Comparison of ENCODE assay signal across 10 cellular contexts in the genomic region with DNA sequence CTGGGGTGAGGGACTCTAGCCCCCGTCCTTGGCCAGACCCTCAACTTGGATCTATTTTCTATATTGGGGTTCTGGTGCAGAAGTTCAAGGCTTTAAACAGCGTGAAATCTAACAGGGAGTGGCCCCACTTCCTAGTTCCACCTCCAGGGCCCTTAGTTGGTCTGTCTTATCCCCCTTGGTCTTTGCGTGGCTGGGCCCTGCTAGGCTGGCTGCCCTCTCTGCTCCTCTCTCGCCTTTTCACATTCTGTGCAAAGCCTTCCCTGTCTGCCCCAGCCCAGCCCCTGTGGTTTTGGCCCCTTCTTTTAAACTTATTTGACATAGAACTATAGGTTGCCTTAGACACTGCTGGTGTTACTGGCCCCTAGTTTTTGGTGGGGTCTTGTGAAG. TPM values are rescaled to one million over a fixed set of nuclear protein-coding genes. Genes with fewer than 3 reads are reported as not detected.
A peak's percentile ranks its signal among the peaks of the same experiment; 100 is the strongest.
DNase-seq lines count a peak whose midpoint lies in the region; ATAC-seq and TF ChIP-seq lines count a peak whose summit lies in the region.
"Had no signal": no experiment of that assay in that cellular context is flagged by ENCODE, and none has a peak within 500 bp of the region (broad histone marks: within the 10 kb centered on the region; RNA-seq: fewer than 3 reads in every experiment).

No MANE protein-coding gene starts in this region.

- H3K27me3 Mint-ChIP-seq in activated CD8-positive, alpha-beta T cell treated with anti-CD3 and anti-CD28 coated beads, Interleukin-2, amount 10 ng/mL, durations not matched to agents 7 days and 5 days (ENCODE audit: low read depth), result no peaks in the 10 kb centered on the region
- H3K27me3 Mint-ChIP-seq: natural killer cell treated with Interleukin-12 subunit alpha and Interleukin-12 subunit beta and Interleukin-15 and Interleukin-18, amount 100 ng/mL, for 72 hours had no signal

- no peaks in the 10 kb centered on the region for H3K27me3 ChIP-seq in left ventricle myocardium inferior (ENCODE audit: low read depth)
- H3K27me3 ChIP-seq in mesenchymal stem cell (ENCODE audit: control insufficient read depth in 1 of 2, insufficient read depth in 1 of 2, low read length in 2 of 2), result no peaks in the 10 kb centered on the region
- H3K27me3 ChIP-seq in uterus, result no peaks in the 10 kb centered on the region

- no peak for TF ChIP-seq CTCF in left ventricle myocardium inferior (IDR thresholded peaks at IDR 0.05; ENCODE audit: borderline replicate concordance)
- TF ChIP-seq CTCF in uterus (IDR thresholded peaks at IDR 0.05), result no peak

- H2BK12ac ChIP-seq in mesenchymal stem cell (ENCODE audit: low read length in 2 of 2), result no peak overlapping the region

- no peak overlapping the region for H2AFZ ChIP-seq in mesenchymal stem cell (ENCODE audit: low read depth, low read length)

- peaks cover 33% of the 10 kb centered on the region for H3K36me3 Mint-ChIP-seq in activated CD8-positive, alpha-beta T cell treated with anti-CD3 and anti-CD28 coated beads, Interleukin-2, amount 10 ng/mL, durations not matched to agents 7 days and 5 days (ENCODE audit: low read depth)
- H3K36me3 Mint-ChIP-seq: natural killer cell treated with Interleukin-12 subunit alpha and Interleukin-12 subunit beta and Interleukin-15 and Interleukin-18, amount 100 ng/mL, for 72 hours had no signal

- H3K4me1 ChIP-seq in left ventricle myocardium inferior, result peaks cover 53% of the 10 kb centered on the region
- H3K4me1 ChIP-seq in mesenchymal stem cell (ENCODE audit: control insufficient read depth, insufficient read depth, low read depth, low read length), result peaks cover 11% of the 10 kb centered on the region
- peaks cover 0 to 10% of the 10 kb centered on the region in 2 donors for H3K4me1 ChIP-seq in uterus

- TF ChIP-seq POLR2A in uterus (IDR thresholded peaks at IDR 0.05), result no peak

- H3K9me3 Mint-ChIP-seq in activated CD8-positive, alpha-beta T cell treated with anti-CD3 and anti-CD28 coated beads, Interleukin-2, amount 10 ng/mL, durations not matched to agents 7 days and 5 days (ENCODE audit: insufficient read depth), result no peaks in the 10 kb centered on the region
- H3K9me3 Mint-ChIP-seq: natural killer cell treated with Interleukin-12 subunit alpha and Interleukin-12 subunit beta and Interleukin-15 and Interleukin-18, amount 100 ng/mL, for 72 hours had no signal

- peak overlapping the region; percentile 60 for H2BK15ac ChIP-seq in mesenchymal stem cell (ENCODE audit: low read depth, poor library complexity, severe bottlenecking)

- H2BK120ac ChIP-seq in mesenchymal stem cell (ENCODE audit: low read depth, low read length), result no peak overlapping the region

- DNase-seq in left ventricle myocardium inferior (no peak), left cardiac atrium (no peak), mesenchymal stem cell (no peak), uterus (no peak), NCI-H2227 treated with DMSO at 0.1 percent for 48 hours (lab: John Stamatoyannopoulos, UW) (no peak)
- DNase-seq in activated CD8-positive, alpha-beta T cell treated with anti-CD3 and anti-CD28 coated beads, Interleukin-2, amount 10 ng/mL, durations not matched to agents 7 days and 5 days, result no peak
- no peak for DNase-seq in stimulated activated CD4-positive, alpha-beta T cell treated with anti-CD3 and anti-CD28 coated beads, Interleukin-2, amount 100 ng/mL, for 48 hours
- DNase-seq: NCI-H510A had no signal

- H3K27ac Mint-ChIP-seq in activated CD8-positive, alpha-beta T cell treated with anti-CD3 and anti-CD28 coated beads, Interleukin-2, amount 10 ng/mL, durations not matched to agents 7 days and 5 days, result peak overlapping the region; percentile 75

- H3K27ac ChIP-seq in left ventricle myocardium inferior (replicated peaks), result peak overlapping the region; percentile 85
- H3K27ac ChIP-seq in mesenchymal stem cell (ENCODE audit: low read length, poor library complexity, severe bottlenecking), result no peak overlapping the region
- H3K27ac ChIP-seq in uterus, result peak overlapping the region; percentile 29 to 81

- peaks cover 33% of the 10 kb centered on the region for H3K79me1 ChIP-seq in mesenchymal stem cell (replicated peaks; ENCODE audit: low read length, poor library complexity, severe bottlenecking)

- H4K91ac ChIP-seq in mesenchymal stem cell (ENCODE audit: low read length), result no peak overlapping the region

- H3K18ac ChIP-seq in mesenchymal stem cell (ENCODE audit: low read depth in 1 of 2, low read length in 2 of 2), result no peak overlapping the region

- no peak overlapping the region for H3K4me3 Mint-ChIP-seq in activated CD8-positive, alpha-beta T cell treated with anti-CD3 and anti-CD28 coated beads, Interleukin-2, amount 10 ng/mL, durations not matched to agents 7 days and 5 days
- H3K4me3 Mint-ChIP-seq: natural killer cell treated with Interleukin-12 subunit alpha and Interleukin-12 subunit beta and Interleukin-15 and Interleukin-18, amount 100 ng/mL, for 72 hours had no signal

- CTCF ChIA-PET in activated CD8-positive, alpha-beta T cell treated with anti-CD3 and anti-CD28 coated beads, Interleukin-2, amount 10 ng/mL, durations not matched to agents 7 days and 5 days (lab: Charles Lee), result interaction anchor here (0.7 to 8.3 kb wide), 17 partner anchors 9 to 423 kb away, joined by 3 to 94 read pairs (median 6); partner anchors contain the start of genes C15orf39 and MAN2C1

- H3K14ac ChIP-seq in mesenchymal stem cell (ENCODE audit: low read length in 2 of 2), result no peak overlapping the region

- ATAC-seq in left cardiac atrium (no peak), GM21528 (IDR thresholded peaks at IDR 0.05; ENCODE audit: low FRiP score, unreplicated experiment) (no peak)
- peak; percentile 27 for ATAC-seq in activated CD8-positive, alpha-beta T cell treated with anti-CD3 and anti-CD28 coated beads, Interleukin-2, amount 10 ng/mL, durations not matched to agents 7 days and 5 days

- H3K4ac ChIP-seq in mesenchymal stem cell (ENCODE audit: low read depth in 1 of 2, low read length in 2 of 2), result no peak overlapping the region

- H3K4me3 ChIP-seq in left ventricle myocardium inferior, result no peak overlapping the region
- no peak overlapping the region for H3K4me3 ChIP-seq in mesenchymal stem cell (ENCODE audit: insufficient read depth in 1 of 2, low read depth in 1 of 2, low read length in 2 of 2)
- H3K4me3 ChIP-seq in uterus, result no peak overlapping the region

- 77% methylated on average over 3 of the region's 4 CpGs for WGBS in mesenchymal stem cell

- H2BK5ac ChIP-seq in mesenchymal stem cell (ENCODE audit: low read depth, low read length, poor library complexity, severe bottlenecking), result no peak overlapping the region

- H3K36me3 ChIP-seq in left ventricle myocardium inferior (no peaks in the 10 kb centered on the region), mesenchymal stem cell (ENCODE audit: control insufficient read depth in 1 of 2, insufficient read depth in 2 of 2, low read depth in 1 of 2, low read length in 2 of 2) (peaks cover 4 to 28% of the 10 kb centered on the region in 2 experiments), uterus (no peaks in the 10 kb centered on the region)

- intact Hi-C loops in left ventricle myocardium inferior (cut with micrococcal nuclease), result no loop called here
- intact Hi-C loops in left cardiac atrium (cut with DNase I), result loop anchor here in 1 of 2 donors (1.0 kb wide), 1 partner anchor 175 kb away; no protein-coding TSS in a partner anchor
- intact Hi-C loops in uterus (cut with DNase I; ENCODE audit: low total_unique reads), result loop anchor here (2.0 kb wide), 1 partner anchor 176 kb away; no protein-coding TSS in a partner anchor

- H3K9me3 ChIP-seq in left ventricle myocardium inferior (replicated peaks) (no peaks in the 10 kb centered on the region), mesenchymal stem cell (ENCODE audit: control insufficient read depth, low read length) (no peaks in the 10 kb centered on the region), uterus (no peaks in the 10 kb centered on the region)

- H3K23ac ChIP-seq in mesenchymal stem cell (ENCODE audit: low read length in 2 of 2), result no peak overlapping the region

- peaks cover 50% of the 10 kb centered on the region for H3K4me1 Mint-ChIP-seq in activated CD8-positive, alpha-beta T cell treated with anti-CD3 and anti-CD28 coated beads, Interleukin-2, amount 10 ng/mL, durations not matched to agents 7 days and 5 days (ENCODE audit: low read depth)

- POLR2A ChIA-PET in activated CD8-positive, alpha-beta T cell treated with anti-CD3 and anti-CD28 coated beads, Interleukin-2, amount 10 ng/mL, durations not matched to agents 7 days and 5 days (lab: Charles Lee), result interaction anchor here (0.6 to 2.4 kb wide), 2 partner anchors 14 to 175 kb away, joined by 4 to 23 read pairs; no protein-coding TSS in a partner anchor

- no peak overlapping the region for H3K4me2 ChIP-seq in mesenchymal stem cell (ENCODE audit: low read length, poor library complexity, severe bottlenecking)

- peak overlapping the region; percentile 72 for H3K9ac ChIP-seq in mesenchymal stem cell (ENCODE audit: low read length)

- no peak overlapping the region for H2AK5ac ChIP-seq in mesenchymal stem cell (ENCODE audit: low read length, severe bottlenecking)

- H4K8ac ChIP-seq in mesenchymal stem cell (ENCODE audit: low read length), result no peak overlapping the region

RNA-seq across cellular contexts. Expression of gene PPCDC, which starts 5.6 kb away (rescaled TPM):
- total RNA-seq in left ventricle myocardium inferior, result 5.0 TPM
- total RNA-seq in left cardiac atrium, result 1 to 10 TPM; 5.9 to 6.8 TPM
- total RNA-seq in activated CD8-positive, alpha-beta T cell treated with anti-CD3 and anti-CD28 coated beads, Interleukin-2, amount 10 ng/mL, durations not matched to agents 7 days and 5 days, result 10 to 100 TPM; 27.3 to 29.1 TPM
- polyA plus RNA-seq in mesenchymal stem cell (2013, experiment 1 of 2), result 4.0 TPM
- polyA plus RNA-seq in mesenchymal stem cell (2013, experiment 2 of 2), result 4.6 TPM
- total RNA-seq in uterus, result 10 to 100 TPM in 2 of 4 donors, 1 to 10 TPM in 2; 1.2 to 22.8 (median 6.9) TPM

RNA-seq across cellular contexts. Expression of gene SCAMP5, which starts 33.6 kb away (rescaled TPM):
- total RNA-seq in left ventricle myocardium inferior, result 3.0 TPM
- 1 to 10 TPM; 4.5 to 5.7 TPM for total RNA-seq in left cardiac atrium
- total RNA-seq in activated CD8-positive, alpha-beta T cell treated with anti-CD3 and anti-CD28 coated beads, Interleukin-2, amount 10 ng/mL, durations not matched to agents 7 days and 5 days, result 1 to 10 TPM; 1.1 TPM
- 2.4 TPM for polyA plus RNA-seq in mesenchymal stem cell (2013, experiment 1 of 2)
- polyA plus RNA-seq in mesenchymal stem cell (2013, experiment 2 of 2), result 2.2 TPM
- total RNA-seq in uterus, result 1 to 10 TPM in 3 of 4 donors, under 1 TPM in 1; 0.29 to 6.6 (median 1.9) TPM
